9 cellular contexts compared by ENCODE assay signal in the genomic region with DNA sequence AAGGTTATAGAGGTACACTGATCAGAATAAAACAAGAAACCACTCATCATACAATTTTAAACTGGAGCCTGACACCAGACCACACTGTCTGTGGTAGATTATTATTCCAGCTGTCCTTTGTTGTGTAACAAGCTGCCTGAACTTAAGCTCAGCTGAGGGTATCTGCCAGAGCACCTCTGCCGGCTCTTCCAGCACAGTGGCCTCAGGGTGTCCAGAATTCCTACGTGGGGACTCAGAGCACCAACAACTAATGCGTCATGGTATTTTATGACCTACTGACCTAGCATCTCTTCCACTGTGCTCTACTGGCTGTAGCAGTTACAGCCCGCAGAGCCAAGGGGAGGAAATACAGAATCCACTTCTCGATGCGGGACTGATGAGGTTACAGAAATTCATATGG. TPM values are rescaled to one million over a fixed set of nuclear protein-coding genes. Genes with fewer than 3 reads are reported as not detected.
DNase-seq lines count a peak whose midpoint lies in the region; ATAC-seq and TF ChIP-seq lines count a peak whose summit lies in the region.
"Had no signal": no experiment of that assay in that cellular context is flagged by ENCODE, and none has a peak within 500 bp of the region (broad histone marks: within the 10 kb centered on the region; RNA-seq: fewer than 3 reads in every experiment).

No MANE protein-coding gene starts in this region.

- H3K36me3 Mint-ChIP-seq in activated CD4-positive, alpha-beta memory T cell treated with anti-CD3 and anti-CD28 coated beads, Interleukin-2, amount 10 ng/mL, durations not matched to agents 7 days and 5 days (ENCODE audit: low read depth): no peaks in the 10 kb centered on the region

- H3K9me3 Mint-ChIP-seq in activated CD4-positive, alpha-beta memory T cell treated with anti-CD3 and anti-CD28 coated beads, Interleukin-2, amount 10 ng/mL, durations not matched to agents 7 days and 5 days: no peaks in the 10 kb centered on the region

- TF ChIP-seq CTCF in gastrocnemius medialis (IDR thresholded peaks at IDR 0.05 in 4 of 5, conservative IDR thresholded peaks at IDR 0.05 in 1 of 5): no peak

- no peaks in the 10 kb centered on the region for H3K27me3 Mint-ChIP-seq in activated CD4-positive, alpha-beta memory T cell treated with anti-CD3 and anti-CD28 coated beads, Interleukin-2, amount 10 ng/mL, durations not matched to agents 7 days and 5 days

- H3K27ac Mint-ChIP-seq in activated CD4-positive, alpha-beta memory T cell treated with anti-CD3 and anti-CD28 coated beads, Interleukin-2, amount 10 ng/mL, durations not matched to agents 7 days and 5 days: no peak overlapping the region

- H3K4me1 ChIP-seq in gastrocnemius medialis: peaks cover 3 to 10% of the 10 kb centered on the region in 2 donors

- H3K36me3 ChIP-seq in gastrocnemius medialis: no peaks in the 10 kb centered on the region

- H3K4me1 Mint-ChIP-seq in activated CD4-positive, alpha-beta memory T cell treated with anti-CD3 and anti-CD28 coated beads, Interleukin-2, amount 10 ng/mL, durations not matched to agents 7 days and 5 days: peaks cover 5% of the 10 kb centered on the region

- in situ Hi-C loops in gastrocnemius medialis (cut with MboI; ENCODE audit: low sequenced_read_pairs in 4 of 4): no loop called here

- H3K27me3 ChIP-seq in gastrocnemius medialis: no peaks in the 10 kb centered on the region

- H3K27ac ChIP-seq in gastrocnemius medialis: peak overlapping the region; percentile 77 to 89 (median 82)

- intact Hi-C loops in gastrocnemius medialis (cut with DNase I; ENCODE audit: low total_unique reads): loop anchor here (1.0 kb wide), 1 partner anchor 14 kb away; no protein-coding TSS in a partner anchor

- CTCF ChIA-PET in activated CD4-positive, alpha-beta memory T cell treated with anti-CD3 and anti-CD28 coated beads, Interleukin-2, amount 10 ng/mL, durations not matched to agents 7 days and 5 days (lab: Charles Lee): no interaction called here

- H3K9me3 ChIP-seq in gastrocnemius medialis: no peaks in the 10 kb centered on the region

- no peak overlapping the region for H3K4me3 ChIP-seq in gastrocnemius medialis

- DNase-seq in H4 (ENCODE audit: low spot score): peak; percentile 55
- peak; percentile 66 to 81 for DNase-seq in SHP77 (lab: John Stamatoyannopoulos, UW)
- peak; percentile 64 for DNase-seq in fibroblast of the conjunctiva (ENCODE audit: low read depth)
- peak; percentile 78 to 89 for DNase-seq in gastrocnemius medialis
- DNase-seq in CD1c-positive myeloid dendritic cell (ENCODE audit: extremely low spot score): no peak
- DNase-seq in activated CD4-positive, alpha-beta memory T cell treated with anti-CD3 and anti-CD28 coated beads, Interleukin-2, amount 10 ng/mL, durations not matched to agents 7 days and 5 days: no peak
- no peak for DNase-seq in NCI-H2171 treated with DMSO at 0.1 percent for 48 hours (lab: John Stamatoyannopoulos, UW)
- no peak for DNase-seq in nucleus accumbens (lab: John Stamatoyannopoulos, UW)
- DNase-seq: NCI-H1092 treated with DMSO at 0.1 percent for 48 hours had no signal

- POLR2A ChIA-PET in activated CD4-positive, alpha-beta memory T cell treated with anti-CD3 and anti-CD28 coated beads, Interleukin-2, amount 10 ng/mL, durations not matched to agents 7 days and 5 days (lab: Charles Lee): no interaction called here

- TF ChIP-seq POLR2A in gastrocnemius medialis (IDR thresholded peaks at IDR 0.05): peak in 1 of 2 donors; percentile 11

- no peak overlapping the region for H3K4me3 Mint-ChIP-seq in activated CD4-positive, alpha-beta memory T cell treated with anti-CD3 and anti-CD28 coated beads, Interleukin-2, amount 10 ng/mL, durations not matched to agents 7 days and 5 days

- peak; percentile 99 for ATAC-seq in gastrocnemius medialis

RNA-seq across cellular contexts. Expression of gene RAF1, which starts 15.6 kb away (rescaled TPM):
- 81.5 and 89.2 TPM in 2 replicates for total RNA-seq in H4 (2014; rRNA removed; shearing (Covaris generic))
- 100 to 1,000 TPM; 212 to 346 (median 246) TPM for total RNA-seq in gastrocnemius medialis
- 10 to 100 TPM; 83.2 to 86.0 TPM for total RNA-seq in activated CD4-positive, alpha-beta memory T cell treated with anti-CD3 and anti-CD28 coated beads, Interleukin-2, amount 10 ng/mL, durations not matched to agents 7 days and 5 days

Comparison
In these comparisons a context has a peak if more than half of its experiments do, and no peak if none do; other contexts are left out.
1. DNase-seq: peak in H4 (single experiment), SHP77 (2 of 2), fibroblast of the conjunctiva (single experiment) and gastrocnemius medialis (2 of 2); none in CD1c-positive myeloid dendritic cell (single experiment), activated CD4-positive, alpha-beta memory T cell treated with anti-CD3 and anti-CD28 coated beads, Interleukin-2, amount 10 ng/mL, durations not matched to agents 7 days and 5 days (single experiment), NCI-H2171 treated with DMSO at 0.1 percent for 48 hours (single experiment) and nucleus accumbens (0 of 56).